In genomic region chr4:48585401-48585800, GRCh38 we compare ENCODE assay signal across 25 cellular contexts.
DNase-seq lines count a peak whose midpoint lies in the region; ATAC-seq and TF ChIP-seq lines count a peak whose summit lies in the region.
"Had no signal": no experiment of that assay in that cellular context is flagged by ENCODE, and none has a peak within 500 bp of the region (broad histone marks: within the 10 kb centered on the region; RNA-seq: fewer than 3 reads in every experiment).

No MANE protein-coding gene starts in this region.

- H3K27ac Mint-ChIP-seq in CD8-positive, alpha-beta memory T cell, result peak overlapping the region in 7 of 8 donors; percentile 21 to 73 (median 47)
- peak overlapping the region in 7 of 9 donors; percentile 28 to 74 (median 61) for H3K27ac Mint-ChIP-seq in naive thymus-derived CD4-positive, alpha-beta T cell
- H3K27ac Mint-ChIP-seq: WTC11 had no signal

- H3K9me3 Mint-ChIP-seq in CD8-positive, alpha-beta memory T cell, result no peaks in the 10 kb centered on the region
- no peaks in the 10 kb centered on the region for H3K9me3 Mint-ChIP-seq in naive thymus-derived CD4-positive, alpha-beta T cell
- H3K9me3 Mint-ChIP-seq: WTC11 had no signal

- no peak overlapping the region for H3K4me3 ChIP-seq in CD8-positive, alpha-beta memory T cell (ENCODE audit: low read length)
- H3K4me3 ChIP-seq in naive thymus-derived CD4-positive, alpha-beta T cell (ENCODE audit: low read length), result no peak overlapping the region
- no peak overlapping the region for H3K4me3 ChIP-seq in ovary
- H3K4me3 ChIP-seq: breast epithelium, uterus had no signal

- no peaks in the 10 kb centered on the region for H3K27me3 Mint-ChIP-seq in CD8-positive, alpha-beta memory T cell
- no peaks in the 10 kb centered on the region for H3K27me3 Mint-ChIP-seq in naive thymus-derived CD4-positive, alpha-beta T cell

- H3K4me1 ChIP-seq in CD8-positive, alpha-beta memory T cell (ENCODE audit: insufficient read depth, low read length), result no peaks in the 10 kb centered on the region
- no peaks in the 10 kb centered on the region for H3K4me1 ChIP-seq in naive thymus-derived CD4-positive, alpha-beta T cell (ENCODE audit: control insufficient read depth in 2 of 2, insufficient read depth in 2 of 2, low read length in 2 of 2)
- H3K4me1 ChIP-seq in ovary (ENCODE audit: insufficient read depth), result no peaks in the 10 kb centered on the region
- H3K4me1 ChIP-seq: breast epithelium, uterus had no signal

- intact Hi-C loops in naive thymus-derived CD4-positive, alpha-beta T cell (cut with micrococcal nuclease), result no loop called here
- intact Hi-C loops in ovary (cut with DNase I), result no loop called here

- no peak for ATAC-seq in naive thymus-derived CD4-positive, alpha-beta T cell
- ATAC-seq: left cardiac atrium, right cardiac atrium, SK-N-SH treated with all-trans-retinoic acid at 6 μM for 48 hours, WTC11 had no signal

- H3K27me3 ChIP-seq in CD8-positive, alpha-beta memory T cell (ENCODE audit: insufficient read depth, low read length, poor library complexity, severe bottlenecking), result no peaks in the 10 kb centered on the region
- no peaks in the 10 kb centered on the region for H3K27me3 ChIP-seq in naive thymus-derived CD4-positive, alpha-beta T cell (ENCODE audit: control insufficient read depth in 2 of 2, insufficient read depth in 2 of 2, low read length in 2 of 2)
- peaks cover 5% of the 10 kb centered on the region for H3K27me3 ChIP-seq in ovary
- H3K27me3 ChIP-seq: breast epithelium, uterus had no signal

- no peak for TF ChIP-seq POLR2A in ovary (IDR thresholded peaks at IDR 0.05)

- peaks cover 8 to 14% (median 13%) of the 10 kb centered on the region in 3 donors for H3K4me1 Mint-ChIP-seq in CD8-positive, alpha-beta memory T cell
- H3K4me1 Mint-ChIP-seq in naive thymus-derived CD4-positive, alpha-beta T cell, result peaks cover 0 to 13% (median 8%) of the 10 kb centered on the region in 7 donors
- H3K4me1 Mint-ChIP-seq: WTC11 had no signal

- H3K27ac ChIP-seq in CD8-positive, alpha-beta memory T cell (ENCODE audit: low read depth, low read length), result no peak overlapping the region
- peak overlapping the region; percentile 9 for H3K27ac ChIP-seq in caudate nucleus (ENCODE audit: low read depth, low read length)
- H3K27ac ChIP-seq in naive thymus-derived CD4-positive, alpha-beta T cell (ENCODE audit: low read depth, low read length), result no peak overlapping the region
- H3K27ac ChIP-seq in ovary, result no peak overlapping the region
- H3K27ac ChIP-seq: breast epithelium, RWPE1, uterus had no signal

- no peak for TF ChIP-seq CTCF in ovary (IDR thresholded peaks at IDR 0.05)

- no peaks in the 10 kb centered on the region for H3K9me3 ChIP-seq in CD8-positive, alpha-beta memory T cell (ENCODE audit: low read length)
- no peaks in the 10 kb centered on the region for H3K9me3 ChIP-seq in naive thymus-derived CD4-positive, alpha-beta T cell (ENCODE audit: control insufficient read depth in 2 of 3, low read length in 3 of 3)
- no peaks in the 10 kb centered on the region for H3K9me3 ChIP-seq in ovary
- H3K9me3 ChIP-seq: breast epithelium, uterus had no signal

- POLR2A ChIA-PET in CD8-positive, alpha-beta memory T cell (lab: Charles Lee), result no interaction called here
- POLR2A ChIA-PET in naive thymus-derived CD4-positive, alpha-beta T cell (lab: Charles Lee), result interaction anchor here (0.7 kb wide), 1 partner anchor 68 kb away, joined by 3 read pairs; no protein-coding TSS in a partner anchor

- 96 to 98% (median 97%) methylated on average over 2 of the region's 2 CpGs for WGBS in ovary, 3 donors

- peaks cover 0 to 79% (median 25%) of the 10 kb centered on the region in 3 donors for H3K36me3 Mint-ChIP-seq in CD8-positive, alpha-beta memory T cell
- peaks cover 5 to 53% (median 23%) of the 10 kb centered on the region in 5 donors for H3K36me3 Mint-ChIP-seq in naive thymus-derived CD4-positive, alpha-beta T cell

- no peak overlapping the region for H3K4me3 Mint-ChIP-seq in CD8-positive, alpha-beta memory T cell
- H3K4me3 Mint-ChIP-seq in naive thymus-derived CD4-positive, alpha-beta T cell, result no peak overlapping the region
- H3K4me3 Mint-ChIP-seq: WTC11 had no signal

- TF ChIP-seq EP300 in ovary (IDR thresholded peaks at IDR 0.05), result no peak

- peaks cover 26% of the 10 kb centered on the region for H3K36me3 ChIP-seq in CD8-positive, alpha-beta memory T cell (ENCODE audit: insufficient read depth, low read length)
- H3K36me3 ChIP-seq in naive thymus-derived CD4-positive, alpha-beta T cell (ENCODE audit: control insufficient read depth in 2 of 3, insufficient read depth in 3 of 3, low read length in 3 of 3), result peaks cover 10 to 43% (median 16%) of the 10 kb centered on the region in 3 experiments
- no peaks in the 10 kb centered on the region for H3K36me3 ChIP-seq in ovary
- H3K36me3 ChIP-seq: breast epithelium, uterus had no signal

- CTCF ChIA-PET in CD8-positive, alpha-beta memory T cell (lab: Charles Lee), result interaction anchor here (0.9 kb wide), 1 partner anchor 321 kb away, joined by 3 read pairs; the partner anchor contains the start of gene OCIAD2
- CTCF ChIA-PET in naive thymus-derived CD4-positive, alpha-beta T cell (lab: Charles Lee), result no interaction called here

- DNase-seq in Ammon's horn (ENCODE audit: low spot score) (peak; percentile 26), caudate nucleus (lab: John Stamatoyannopoulos, UW) (peak in 1 of 61 donors; percentile 2), ovary (no peak), GOT3 (lab: John Stamatoyannopoulos, UW) (no peak), D341Med (ENCODE audit: low spot score) (no peak)
- DNase-seq in CD8-positive, alpha-beta memory T cell, result no peak
- DNase-seq in naive thymus-derived CD4-positive, alpha-beta T cell, result no peak
- DNase-seq: activated CD4-positive, alpha-beta T cell treated with anti-CD3 and anti-CD28 coated beads, Interleukin-2, amount 50 U/mL, for 4 hours; activated CD8-positive, alpha-beta memory T cell treated with anti-CD3 and anti-CD28 coated beads, Interleukin-2, amount 50 U/mL, for 4 hours; activated gamma-delta T cell; cortex of kidney; KBM-7; left cardiac atrium; mesenchymal stem cell; MM.1S; NCI-H1436 treated with DMSO at 0.1 percent for 48 hours; NCI-H510A; right cardiac atrium; stimulated activated CD4-positive, alpha-beta T cell treated with anti-CD3 and anti-CD28 coated beads, Interleukin-12 subunit alpha, Interleukin-12 subunit beta, amount 100 ng/mL, for 4 hours; T-helper 9 cell; uterus had no signal
